In the genomic region with DNA sequence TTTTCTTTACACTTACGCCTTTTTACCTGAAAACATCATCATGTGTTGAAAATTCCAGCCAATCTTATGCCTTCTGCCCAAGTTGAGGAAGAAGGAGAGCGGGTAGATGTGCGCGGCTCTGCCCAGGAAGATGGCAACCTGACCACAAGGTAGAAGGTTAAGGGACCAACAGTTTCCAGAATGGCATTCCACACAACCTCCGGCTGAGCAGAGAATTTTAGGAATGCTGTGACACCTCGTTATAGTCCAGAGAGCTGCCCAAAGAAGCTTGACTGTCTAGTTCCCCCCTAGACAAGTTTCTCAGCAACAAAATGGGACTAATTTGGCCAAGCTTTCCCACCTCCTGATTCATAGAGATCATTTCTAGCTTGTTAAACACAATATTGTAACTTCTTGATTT, we compare ENCODE assay signal across 22 cellular contexts.
DNase-seq lines count a peak whose midpoint lies in the region; ATAC-seq and TF ChIP-seq lines count a peak whose summit lies in the region.
"Had no signal": no experiment of that assay in that cellular context is flagged by ENCODE, and none has a peak within 500 bp of the region (broad histone marks: within the 10 kb centered on the region; RNA-seq: fewer than 3 reads in every experiment).

No MANE protein-coding gene starts in this region.

- H3K4me1 ChIP-seq in BLaER1 = peaks cover 81% of the 10 kb centered on the region
- H3K4me1 ChIP-seq: prostate gland had no signal

- no peak for TF ChIP-seq RAD21 in Ishikawa (IDR thresholded peaks at IDR 0.05; ENCODE audit: low read depth)

- peak; percentile 9 for DNase-seq in iPS-NIHi11 (ENCODE audit: low spot score)
- DNase-seq in osteocyte (ENCODE audit: extremely low spot score, unreplicated experiment) = no peak
- no peak for DNase-seq in OCI-M2 (lab: John Stamatoyannopoulos, UW; ENCODE audit: unreplicated experiment)
- DNase-seq in H4 (ENCODE audit: low spot score) = no peak
- no peak for DNase-seq in dorsolateral prefrontal cortex
- no peak for DNase-seq in activated CD8-positive, alpha-beta T cell treated with anti-CD3 and anti-CD28 coated beads, Interleukin-2, amount 10 ng/mL, durations not matched to agents 7 days and 5 days
- DNase-seq: activated CD4-positive, alpha-beta T cell treated with anti-CD3 and anti-CD28 coated beads, Interleukin-2, amount 10 ng/mL, durations not matched to agents 24 days and 14 days; activated gamma-delta T cell treated with Interleukin-2 at 50 U/mL for 16 hours; activated T-cell treated with anti-CD3 and anti-CD28 coated beads, Interleukin-2, amount 50 U/mL, for 4 hours; DMS79; NCI-H446 treated with DMSO at 0.1 percent for 48 hours; PC-3; SW 1271; T-helper 9 cell; WERI-Rb-1 had no signal

- no peak overlapping the region for H3K4me3 Mint-ChIP-seq in osteocyte (ENCODE audit: unreplicated experiment)
- H3K4me3 Mint-ChIP-seq in activated CD8-positive, alpha-beta T cell treated with anti-CD3 and anti-CD28 coated beads, Interleukin-2, amount 10 ng/mL, durations not matched to agents 7 days and 5 days = no peak overlapping the region
- H3K4me3 Mint-ChIP-seq: activated CD4-positive, alpha-beta T cell treated with anti-CD3 and anti-CD28 coated beads, Interleukin-2, amount 10 ng/mL, durations not matched to agents 24 days and 14 days; activated T-cell treated with anti-CD3 and anti-CD28 coated beads, Interleukin-2, amount 50 U/mL, for 4 hours; stimulated activated naive CD8-positive, alpha-beta T cell treated with anti-CD3 and anti-CD28 coated beads, Interleukin-15, Interleukin-2, amounts not matched to agents 100 ng/mL and 50 ng/mL, for 24 hours had no signal

- H4K20me1 ChIP-seq in BLaER1 = no peaks in the 10 kb centered on the region

- no peaks in the 10 kb centered on the region for H3K27me3 Mint-ChIP-seq in osteocyte (ENCODE audit: unreplicated experiment)
- H3K27me3 Mint-ChIP-seq in activated CD8-positive, alpha-beta T cell treated with anti-CD3 and anti-CD28 coated beads, Interleukin-2, amount 10 ng/mL, durations not matched to agents 7 days and 5 days (ENCODE audit: low read depth) = no peaks in the 10 kb centered on the region
- H3K27me3 Mint-ChIP-seq: activated CD4-positive, alpha-beta T cell treated with anti-CD3 and anti-CD28 coated beads, Interleukin-2, amount 10 ng/mL, durations not matched to agents 24 days and 14 days; stimulated activated naive CD8-positive, alpha-beta T cell treated with anti-CD3 and anti-CD28 coated beads, Interleukin-15, Interleukin-2, amounts not matched to agents 100 ng/mL and 50 ng/mL, for 24 hours had no signal

- H3K27ac Mint-ChIP-seq in osteocyte (ENCODE audit: unreplicated experiment) = peak overlapping the region; percentile 80
- no peak overlapping the region for H3K27ac Mint-ChIP-seq in activated CD8-positive, alpha-beta T cell treated with anti-CD3 and anti-CD28 coated beads, Interleukin-2, amount 10 ng/mL, durations not matched to agents 7 days and 5 days
- H3K27ac Mint-ChIP-seq: activated CD4-positive, alpha-beta T cell treated with anti-CD3 and anti-CD28 coated beads, Interleukin-2, amount 10 ng/mL, durations not matched to agents 24 days and 14 days; stimulated activated naive CD8-positive, alpha-beta T cell treated with anti-CD3 and anti-CD28 coated beads, Interleukin-15, Interleukin-2, amounts not matched to agents 100 ng/mL and 50 ng/mL, for 24 hours had no signal

- H3K9ac ChIP-seq in BLaER1 = peak overlapping the region; percentile 71; the same call in 1 of the 2 replicates

- H3K27me3 ChIP-seq in BLaER1 (no peaks in the 10 kb centered on the region), dorsolateral prefrontal cortex (peaks cover 0 to 82% (median 32%) of the 10 kb centered on the region in 45 donors)
- H3K27me3 ChIP-seq: vagina had no signal

- intact Hi-C loops in dorsolateral prefrontal cortex (cut with DNase I) = no loop called here

- H3K36me3 ChIP-seq in BLaER1 = peaks cover 20% of the 10 kb centered on the region
- H3K36me3 ChIP-seq: prostate gland, thoracic aorta, vagina, WERI-Rb-1 had no signal

- TF ChIP-seq CTCF in osteocyte (IDR thresholded peaks at IDR 0.05) (no peak), dorsolateral prefrontal cortex (IDR thresholded peaks at IDR 0.05 in 54 of 56, conservative IDR thresholded peaks at IDR 0.05 in 2 of 56; ENCODE audit: low read depth in 1 of 56, partially characterized antibody in 56 of 56) (no peak)

- H3K4me1 Mint-ChIP-seq in osteocyte (ENCODE audit: unreplicated experiment) = peaks cover 43% of the 10 kb centered on the region
- H3K4me1 Mint-ChIP-seq in activated CD8-positive, alpha-beta T cell treated with anti-CD3 and anti-CD28 coated beads, Interleukin-2, amount 10 ng/mL, durations not matched to agents 7 days and 5 days (ENCODE audit: low read depth) = peaks cover 18% of the 10 kb centered on the region

- no peak for ATAC-seq in activated CD8-positive, alpha-beta T cell treated with anti-CD3 and anti-CD28 coated beads, Interleukin-2, amount 10 ng/mL, durations not matched to agents 7 days and 5 days
- ATAC-seq: activated T-cell treated with anti-CD3 and anti-CD28 coated beads, Interleukin-2, amount 50 U/mL, for 4 hours; PC-3 had no signal

- no peak overlapping the region for H3K4me3 ChIP-seq in BLaER1
- H3K4me3 ChIP-seq in dorsolateral prefrontal cortex = no peak overlapping the region
- H3K4me3 ChIP-seq: lung, prostate gland, thoracic aorta, vagina had no signal

- H3K9me3 Mint-ChIP-seq in osteocyte (ENCODE audit: unreplicated experiment) = peaks cover 16% of the 10 kb centered on the region
- H3K9me3 Mint-ChIP-seq in activated CD8-positive, alpha-beta T cell treated with anti-CD3 and anti-CD28 coated beads, Interleukin-2, amount 10 ng/mL, durations not matched to agents 7 days and 5 days (ENCODE audit: insufficient read depth) = no peaks in the 10 kb centered on the region
- H3K9me3 Mint-ChIP-seq: activated CD4-positive, alpha-beta T cell treated with anti-CD3 and anti-CD28 coated beads, Interleukin-2, amount 10 ng/mL, durations not matched to agents 24 days and 14 days; activated T-cell treated with anti-CD3 and anti-CD28 coated beads, Interleukin-2, amount 50 U/mL, for 4 hours; stimulated activated naive CD8-positive, alpha-beta T cell treated with anti-CD3 and anti-CD28 coated beads, Interleukin-15, Interleukin-2, amounts not matched to agents 100 ng/mL and 50 ng/mL, for 24 hours had no signal

- CTCF ChIA-PET in activated CD8-positive, alpha-beta T cell treated with anti-CD3 and anti-CD28 coated beads, Interleukin-2, amount 10 ng/mL, durations not matched to agents 7 days and 5 days (lab: Charles Lee) = no interaction called here

- no peaks in the 10 kb centered on the region for H3K36me3 Mint-ChIP-seq in osteocyte (ENCODE audit: unreplicated experiment)
- no peaks in the 10 kb centered on the region for H3K36me3 Mint-ChIP-seq in activated CD8-positive, alpha-beta T cell treated with anti-CD3 and anti-CD28 coated beads, Interleukin-2, amount 10 ng/mL, durations not matched to agents 7 days and 5 days (ENCODE audit: low read depth)

- H3K27ac ChIP-seq in BLaER1 (peak overlapping the region; percentile 87), dorsolateral prefrontal cortex (peak overlapping the region in 1 of 59 donors; percentile 45)
- H3K27ac ChIP-seq: prostate gland, thoracic aorta, vagina, WERI-Rb-1 had no signal

- no peaks in the 10 kb centered on the region for H3K9me3 ChIP-seq in BLaER1
- H3K9me3 ChIP-seq: prostate gland, thoracic aorta, vagina had no signal

- POLR2A ChIA-PET in activated CD8-positive, alpha-beta T cell treated with anti-CD3 and anti-CD28 coated beads, Interleukin-2, amount 10 ng/mL, durations not matched to agents 7 days and 5 days (lab: Charles Lee) = no interaction called here

- H3K4me2 ChIP-seq in BLaER1 = peak overlapping the region; percentile 83

- TF ChIP-seq EP300 in Ishikawa (IDR thresholded peaks at IDR 0.05; ENCODE audit: borderline replicate concordance) = 0 out of 2 replicates have a peak, but pooled peaks have one; percentile 30

TF ChIP-seq in Ishikawa, 13 proteins besides CTCF, POLR2A, EP300 and RAD21:
- no peak for TF ChIP-seq ZBTB7A (IDR thresholded peaks at IDR 0.05; ENCODE audit: low read depth)
- TF ChIP-seq CREB1 (IDR thresholded peaks at IDR 0.05; ENCODE audit: low read depth) = no peak
- peak; percentile 86 for TF ChIP-seq TEAD4 (IDR thresholded peaks at IDR 0.05)
- TF ChIP-seq, protein P1, sequence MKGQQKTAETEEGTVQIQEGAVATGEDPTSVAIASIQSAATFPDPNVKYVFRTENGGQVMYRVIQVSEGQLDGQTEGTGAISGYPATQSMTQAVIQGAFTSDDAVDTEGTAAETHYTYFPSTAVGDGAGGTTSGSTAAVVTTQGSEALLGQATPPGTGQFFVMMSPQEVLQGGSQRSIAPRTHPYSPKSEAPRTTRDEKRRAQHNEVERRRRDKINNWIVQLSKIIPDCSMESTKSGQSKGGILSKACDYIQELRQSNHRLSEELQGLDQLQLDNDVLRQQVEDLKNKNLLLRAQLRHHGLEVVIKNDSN (IDR thresholded peaks at IDR 0.05) = no peak
- TF ChIP-seq CEBPB (IDR thresholded peaks at IDR 0.05) = no peak
- no peak for TF ChIP-seq EGR1 (IDR thresholded peaks at IDR 0.05)
